In genomic region chr10:85642421-85643170, GRCh38 we compare ENCODE assay signal across 10 cellular contexts.
DNase-seq lines count a peak whose midpoint lies in the region; ATAC-seq and TF ChIP-seq lines count a peak whose summit lies in the region.
"Had no signal": no experiment of that assay in that cellular context is flagged by ENCODE, and none has a peak within 500 bp of the region (broad histone marks: within the 10 kb centered on the region; RNA-seq: fewer than 3 reads in every experiment).

No MANE protein-coding gene starts in this region.

- H3K27ac ChIP-seq in HEK293 (ENCODE audit: extremely low read depth, low read depth, low read length) = peak overlapping the region; percentile 92
- peak overlapping the region; percentile 82 for H3K27ac ChIP-seq in suprapubic skin

- H3K4me3 ChIP-seq in HEK293 (ENCODE audit: low read depth, low read length) (no peak overlapping the region), fibroblast of villous mesenchyme (ENCODE audit: low read depth, low read length) (no peak overlapping the region), suprapubic skin (no peak overlapping the region)

- CTCF ChIA-PET in HEK293 (lab: Yijun Ruan, JAX) = interaction anchor here (0.6 to 0.7 kb wide), 2 partner anchors 29 to 36 kb away, joined by 3 read pairs; no protein-coding TSS in a partner anchor
- CTCF ChIA-PET in activated naive CD4-positive, alpha-beta T cell treated with anti-CD3 and anti-CD28 coated beads for 36 hours (lab: Charles Lee) = no interaction called here

- no peaks in the 10 kb centered on the region for H3K27me3 Mint-ChIP-seq in activated naive CD4-positive, alpha-beta T cell treated with anti-CD3 and anti-CD28 coated beads for 36 hours (ENCODE audit: low read depth)

- H3K4me1 ChIP-seq in HEK293 (ENCODE audit: control insufficient read depth, insufficient read depth, low read length) (peaks cover 40% of the 10 kb centered on the region), suprapubic skin (peaks cover 44% of the 10 kb centered on the region)

- H3K4me3 Mint-ChIP-seq in activated naive CD4-positive, alpha-beta T cell treated with anti-CD3 and anti-CD28 coated beads for 36 hours = no peak overlapping the region
- H3K4me3 Mint-ChIP-seq: natural killer cell had no signal

- H3K36me3 Mint-ChIP-seq in activated naive CD4-positive, alpha-beta T cell treated with anti-CD3 and anti-CD28 coated beads for 36 hours (ENCODE audit: low read depth) = no peaks in the 10 kb centered on the region
- H3K36me3 Mint-ChIP-seq: natural killer cell had no signal

- TF ChIP-seq EP300 in suprapubic skin (IDR thresholded peaks at IDR 0.05) = no peak

- TF ChIP-seq CTCF in HEK293 (tag by site-specific recombination; IDR thresholded peaks at IDR 0.05) = no peak
- TF ChIP-seq CTCF in fibroblast of villous mesenchyme (IDR thresholded peaks at IDR 0.05; ENCODE audit: insufficient read depth, low read depth, low read length) = no peak
- no peak for TF ChIP-seq CTCF in suprapubic skin (IDR thresholded peaks at IDR 0.05)

- intact Hi-C loops in activated naive CD4-positive, alpha-beta T cell treated with anti-CD3 and anti-CD28 coated beads for 36 hours (cut with micrococcal nuclease) = no loop called here

- POLR2A ChIA-PET in HEK293 (lab: Yijun Ruan, JAX) = interaction anchor here (0.5 to 0.6 kb wide), 2 partner anchors 583 to 592 kb away, joined by 3 to 4 read pairs; no protein-coding TSS in a partner anchor

- TF ChIP-seq POLR2A in suprapubic skin (IDR thresholded peaks at IDR 0.05) (no peak), erythroblast (IDR thresholded peaks at IDR 0.05; ENCODE audit: low read length) (no peak)

- no peaks in the 10 kb centered on the region for H3K27me3 ChIP-seq in suprapubic skin

- 26% methylated on average over 4 of the region's 4 CpGs for WGBS in suprapubic skin

- H3K4me1 Mint-ChIP-seq in activated naive CD4-positive, alpha-beta T cell treated with anti-CD3 and anti-CD28 coated beads for 36 hours (ENCODE audit: low read depth) = no peaks in the 10 kb centered on the region
- H3K4me1 Mint-ChIP-seq: natural killer cell had no signal

- H3K36me3 ChIP-seq in HEK293 (ENCODE audit: control insufficient read depth in 2 of 2, insufficient read depth in 1 of 2, low read length in 2 of 2) = no peaks in the 10 kb centered on the region
- no peaks in the 10 kb centered on the region for H3K36me3 ChIP-seq in suprapubic skin

- H3K9me3 ChIP-seq in HEK293 (ENCODE audit: control insufficient read depth, insufficient read depth, low read depth, low read length) = no peaks in the 10 kb centered on the region
- no peaks in the 10 kb centered on the region for H3K9me3 ChIP-seq in suprapubic skin

- ATAC-seq in HG03571 (IDR thresholded peaks at IDR 0.05; ENCODE audit: unreplicated experiment) = no peak
- ATAC-seq: natural killer cell had no signal

- no peaks in the 10 kb centered on the region for H3K9me3 Mint-ChIP-seq in activated naive CD4-positive, alpha-beta T cell treated with anti-CD3 and anti-CD28 coated beads for 36 hours

- DNase-seq in OCI-M1 (lab: John Stamatoyannopoulos, UW) (peak; percentile 29), fibroblast of villous mesenchyme (ENCODE audit: low read depth) (peak; percentile 46), suprapubic skin (ENCODE audit: low spot score in 2 of 2) (no peak), erythroblast (lab: John Stamatoyannopoulos, UW) (no peak), UCSD-AML1 (lab: John Stamatoyannopoulos, UW; ENCODE audit: unreplicated experiment) (no peak)
- no peak for DNase-seq in activated naive CD4-positive, alpha-beta T cell treated with anti-CD3 and anti-CD28 coated beads for 36 hours
- DNase-seq: natural killer cell, NCI-H774 had no signal

- H3K27ac Mint-ChIP-seq in activated naive CD4-positive, alpha-beta T cell treated with anti-CD3 and anti-CD28 coated beads for 36 hours = no peak overlapping the region
- H3K27ac Mint-ChIP-seq: natural killer cell had no signal

TF ChIP-seq in HEK293, 187 proteins besides CTCF, POLR2A, EP300 and RAD21 (continues in another document):
- TF ChIP-seq ZXDB (tag by site-specific recombination; IDR thresholded peaks at IDR 0.05) (peak; percentile 92), PRDM6 (tag by site-specific recombination; IDR thresholded peaks at IDR 0.05) (peak; percentile 82), ZNF621 (tag by site-specific recombination; IDR thresholded peaks at IDR 0.05) (no peak), AEBP2 (tag by site-specific recombination; IDR thresholded peaks at IDR 0.05; ENCODE audit: borderline replicate concordance) (no peak), ZBTB44 (tag by site-specific recombination; IDR thresholded peaks at IDR 0.05) (0 out of 2 replicates have a peak, but pooled peaks have one; percentile 34), SETDB1 (IDR thresholded peaks at IDR 0.05; ENCODE audit: insufficient read length, low read length) (no peak), ZNF19 (tag by site-specific recombination; IDR thresholded peaks at IDR 0.05; ENCODE audit: low read depth) (no peak), ZNF692 (tag by site-specific recombination; IDR thresholded peaks at IDR 0.05) (peak; percentile 60), ZNF16 (tag by site-specific recombination; IDR thresholded peaks at IDR 0.05; ENCODE audit: low read depth) (no peak), ZNF449 (tag by site-specific recombination; IDR thresholded peaks at IDR 0.05) (0 out of 2 replicates have a peak, but pooled peaks have one; percentile 60), ZNF24 (tag by site-specific recombination; IDR thresholded peaks at IDR 0.05) (peak; percentile 97), ZNF133 (tag by site-specific recombination; IDR thresholded peaks at IDR 0.05) (no peak), BCL11A (tag by site-specific recombination; IDR thresholded peaks at IDR 0.05; ENCODE audit: low read depth) (peak; percentile 97), ZNF394 (tag by site-specific recombination; IDR thresholded peaks at IDR 0.05; ENCODE audit: borderline replicate concordance) (peak; percentile 98), SP7 (tag by site-specific recombination; IDR thresholded peaks at IDR 0.05) (peak; percentile 99)

Comparison
In these comparisons a context has a peak if more than half of its experiments do, and no peak if none do; other contexts are left out.
1. DNase-seq: peak in OCI-M1 (single experiment) and fibroblast of villous mesenchyme (single experiment); none in suprapubic skin (0 of 2), activated naive CD4-positive, alpha-beta T cell treated with anti-CD3 and anti-CD28 coated beads for 36 hours (single experiment), erythroblast (0 of 2) and UCSD-AML1 (single experiment).